In genomic region chr16:56665286-56665802, GRCh38 we compare ENCODE assay signal across 6 cellular contexts. TPM values are rescaled to one million over a fixed set of nuclear protein-coding genes. Genes with fewer than 3 reads are reported as not detected.
"Had no signal": no experiment of that assay in that cellular context is flagged by ENCODE, and none has a peak within 500 bp of the region (broad histone marks: within the 10 kb centered on the region; RNA-seq: fewer than 3 reads in every experiment).

No MANE protein-coding gene starts in this region.

RNA-seq across cellular contexts. Expression of gene MT1G, which starts 2.5 kb away (rescaled TPM):
- total RNA-seq: PC-3, SJSA1 had no signal

RNA-seq across cellular contexts. Expression of gene MT1H, which starts 4.3 kb away (rescaled TPM):
- total RNA-seq: M059J, PC-3, Right ventricle myocardium superior, RPMI7951, SJSA1 had no signal
- polyA plus RNA-seq: SK-N-SH had no signal

RNA-seq across cellular contexts. Expression of gene MT1F, which starts 7.6 kb away (rescaled TPM):
- total RNA-seq: SJSA1 had no signal

RNA-seq across cellular contexts. Expression of gene MT1B, which starts 13.7 kb away (rescaled TPM):
- total RNA-seq: M059J, PC-3, Right ventricle myocardium superior, RPMI7951, SJSA1 had no signal
- polyA plus RNA-seq: SK-N-SH had no signal
